In genomic region chr9:3969846-3970245, GRCh38 we compare ENCODE assay signal across 22 cellular contexts.
"Had no signal": no experiment of that assay in that cellular context is flagged by ENCODE, and none has a peak within 500 bp of the region (broad histone marks: within the 10 kb centered on the region; RNA-seq: fewer than 3 reads in every experiment).

No MANE protein-coding gene starts in this region.

- DNase-seq: activated B cell treated with CpG ODN at 0.5 μM for 24 hours; activated CD4-positive, alpha-beta T cell treated with anti-CD3 and anti-CD28 coated beads for 4 hours; activated CD4-positive, alpha-beta T cell treated with anti-CD3 and anti-CD28 coated beads, Interleukin-2, amount 50 U/mL, for 48 hours; activated gamma-delta T cell; activated naive CD4-positive, alpha-beta T cell treated with anti-CD3 and anti-CD28 coated beads, Interleukin-2, amount 50 U/mL, for 16 hours; activated naive CD8-positive, alpha-beta T cell treated with anti-CD3 and anti-CD28 coated beads, Interleukin-2, amount 50 U/mL, for 24 hours; caudate nucleus; dermis blood vessel endothelial cell; effector memory CD4-positive, alpha-beta T cell; glutamatergic neuron; hypothalamus; left ventricle myocardium superior; midbrain; ovary; spleen; stimulated activated CD4-positive, alpha-beta T cell treated with anti-CD3 and anti-CD28 coated beads, Interleukin-4, amount 100 ng/mL, for 1 hour; stimulated activated naive CD8-positive, alpha-beta T cell treated with anti-CD3 and anti-CD28 coated beads, Interleukin-15, Interleukin-2, amounts not matched to agents 100 U/mL and 50 U/mL, for 24 hours; T1000; upper lobe of left lung had no signal

- H3K36me3 Mint-ChIP-seq: natural killer cell treated with Interleukin-12 subunit alpha and Interleukin-12 subunit beta and Interleukin-15 and Interleukin-18, amount 100 ng/mL, for 72 hours had no signal

- H3K27me3 ChIP-seq: esophagus muscularis mucosa, ovary, spleen, upper lobe of left lung had no signal

- H3K27ac ChIP-seq: esophagus muscularis mucosa, ovary, prostate gland, spleen, upper lobe of left lung had no signal

- ATAC-seq: activated naive CD8-positive, alpha-beta T cell treated with anti-CD3 and anti-CD28 coated beads, Interleukin-2, amount 50 U/mL, for 24 hours; left ventricle myocardium superior; natural killer cell treated with Interleukin-12 subunit alpha and Interleukin-12 subunit beta and Interleukin-15 and Interleukin-18, amount 100 ng/mL, for 72 hours; stimulated activated naive CD8-positive, alpha-beta T cell treated with anti-CD3 and anti-CD28 coated beads, Interleukin-15, Interleukin-2, amounts not matched to agents 100 U/mL and 50 U/mL, for 24 hours had no signal

- H3K4me3 ChIP-seq: esophagus muscularis mucosa, ovary, prostate gland, spleen, upper lobe of left lung had no signal

- H3K4me3 Mint-ChIP-seq: activated B cell treated with CpG ODN at 0.5 μM for 24 hours; activated naive CD8-positive, alpha-beta T cell treated with anti-CD3 and anti-CD28 coated beads, Interleukin-2, amount 50 U/mL, for 24 hours; natural killer cell treated with Interleukin-12 subunit alpha and Interleukin-12 subunit beta and Interleukin-15 and Interleukin-18, amount 100 ng/mL, for 72 hours had no signal

- H3K9me3 Mint-ChIP-seq: activated B cell treated with CpG ODN at 0.5 μM for 24 hours; activated naive CD8-positive, alpha-beta T cell treated with anti-CD3 and anti-CD28 coated beads, Interleukin-2, amount 50 U/mL, for 24 hours had no signal

- H3K4me1 ChIP-seq: prostate gland, spleen, upper lobe of left lung had no signal

- H3K27ac Mint-ChIP-seq: activated B cell treated with CpG ODN at 0.5 μM for 24 hours; activated naive CD8-positive, alpha-beta T cell treated with anti-CD3 and anti-CD28 coated beads, Interleukin-2, amount 50 U/mL, for 24 hours had no signal

- H3K9me3 ChIP-seq: esophagus muscularis mucosa, ovary, prostate gland, spleen, upper lobe of left lung had no signal

- H3K4me1 Mint-ChIP-seq: activated B cell treated with CpG ODN at 0.5 μM for 24 hours; activated naive CD8-positive, alpha-beta T cell treated with anti-CD3 and anti-CD28 coated beads, Interleukin-2, amount 50 U/mL, for 24 hours had no signal

- H3K36me3 ChIP-seq: esophagus muscularis mucosa, ovary, prostate gland, spleen, upper lobe of left lung had no signal
